Comparison of ENCODE assay signal across 27 cellular contexts in the genomic region with DNA sequence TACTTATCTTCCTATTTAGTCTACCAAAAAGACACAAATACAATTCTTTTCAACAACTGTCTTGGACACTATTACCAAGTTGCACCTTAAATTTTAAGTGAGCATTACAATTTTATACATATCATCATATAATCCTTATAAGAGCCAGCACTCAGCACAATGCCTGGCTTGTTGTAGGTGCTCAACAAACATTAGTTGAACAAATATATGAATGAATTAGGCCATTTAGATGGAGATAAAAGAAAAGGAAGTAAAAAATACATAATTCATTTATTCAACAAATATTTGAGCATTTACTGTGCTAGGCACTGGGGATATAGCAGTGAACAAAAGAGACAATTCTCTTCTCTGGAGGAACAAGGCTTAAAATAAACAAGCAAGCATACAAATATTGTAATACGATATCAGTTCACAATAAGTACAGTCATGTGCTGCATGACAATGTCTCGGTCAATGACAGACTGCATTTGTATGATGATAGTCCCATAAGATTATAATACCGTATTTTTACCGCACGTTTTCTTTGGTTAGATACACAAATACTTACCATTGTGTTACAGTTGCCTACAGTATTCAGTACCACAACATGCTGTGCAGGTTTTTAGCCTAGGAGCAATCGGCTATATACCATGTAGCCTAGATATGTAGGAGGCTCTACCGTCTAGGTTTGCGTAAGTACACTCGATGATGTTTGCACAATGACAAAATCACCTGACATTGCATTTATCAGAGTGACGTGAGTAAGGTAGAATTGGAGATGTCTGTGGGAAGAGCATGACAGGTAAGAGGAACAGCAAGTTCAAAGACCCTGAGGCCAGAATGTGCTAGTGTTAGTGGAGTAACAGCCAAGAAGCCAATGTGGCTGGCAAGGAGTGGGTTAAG.
DNase-seq lines count a peak whose midpoint lies in the region; ATAC-seq and TF ChIP-seq lines count a peak whose summit lies in the region.
"Had no signal": no experiment of that assay in that cellular context is flagged by ENCODE, and none has a peak within 500 bp of the region (broad histone marks: within the 10 kb centered on the region; RNA-seq: fewer than 3 reads in every experiment).

No MANE protein-coding gene starts in this region.

- H3K79me2 ChIP-seq in mesendoderm (ENCODE audit: control insufficient read depth, insufficient read depth, low read length): no peaks in the 10 kb centered on the region

- H2BK120ac ChIP-seq in mesendoderm (ENCODE audit: low read depth, low read length) (no peak overlapping the region), mesenchymal stem cell (ENCODE audit: low read depth, low read length) (no peak overlapping the region)

- no peak overlapping the region for H3K4me3 Mint-ChIP-seq in natural killer cell treated with Interleukin-12 subunit alpha and Interleukin-12 subunit beta and Interleukin-15 and Interleukin-18, amount 100 ng/mL, for 72 hours
- H3K4me3 Mint-ChIP-seq: activated CD4-positive, alpha-beta T cell treated with anti-CD3 and anti-CD28 coated beads, Interleukin-2, amount 10 ng/mL, durations not matched to agents 24 days and 14 days; activated naive CD4-positive, alpha-beta T cell treated with anti-CD3 and anti-CD28 coated beads, Interleukin-2, amount 50 U/mL, for 24 hours; HFFc6; immature natural killer cell; stimulated activated naive B cell treated with anti-CD40 and anti-IgM and Interleukin-4, amounts not matched to agents 10 μg/mL and 1 μg/mL and 100 μg/mL, for 72 hours had no signal

- H3K9ac ChIP-seq in mesendoderm (ENCODE audit: low read length) (no peak overlapping the region), mesenchymal stem cell (ENCODE audit: low read length) (no peak overlapping the region)

- no peak overlapping the region for H3K27ac Mint-ChIP-seq in natural killer cell treated with Interleukin-12 subunit alpha and Interleukin-12 subunit beta and Interleukin-15 and Interleukin-18, amount 100 ng/mL, for 72 hours
- H3K27ac Mint-ChIP-seq: activated CD4-positive, alpha-beta T cell treated with anti-CD3 and anti-CD28 coated beads, Interleukin-2, amount 10 ng/mL, durations not matched to agents 24 days and 14 days; activated naive CD4-positive, alpha-beta T cell treated with anti-CD3 and anti-CD28 coated beads, Interleukin-2, amount 50 U/mL, for 24 hours; HFFc6; immature natural killer cell; stimulated activated naive B cell treated with anti-CD40 and anti-IgM and Interleukin-4, amounts not matched to agents 10 μg/mL and 1 μg/mL and 100 μg/mL, for 72 hours had no signal

- no CpG with 5 or more reads among the region's 10 CpGs for whole genome bisulfite sequencing in mesendoderm (ENCODE audit: extremely low coverage, insufficient coverage, low lambda C conversion rate)
- 89% methylated on average over 10 of the region's 10 CpGs for WGBS in mesenchymal stem cell

- H3K4me1 ChIP-seq in mesendoderm (ENCODE audit: control insufficient read depth, low read depth, low read length) (peaks cover 11% of the 10 kb centered on the region), mesenchymal stem cell (ENCODE audit: control insufficient read depth, insufficient read depth, low read depth, low read length) (no peaks in the 10 kb centered on the region)

- H3K4ac ChIP-seq in mesendoderm (ENCODE audit: low read depth, low read length) (no peak overlapping the region), mesenchymal stem cell (ENCODE audit: low read depth in 1 of 2, low read length in 2 of 2) (no peak overlapping the region)

- H4K8ac ChIP-seq in mesendoderm (ENCODE audit: low read depth, low read length) (no peak overlapping the region), mesenchymal stem cell (ENCODE audit: low read length) (no peak overlapping the region)

- 0 out of 2 replicates have a peak overlapping the region, but pooled peaks have one; percentile 2 for H3K4me3 ChIP-seq in LNCaP clone FGC (ENCODE audit: low read depth, low read length)
- no peak overlapping the region for H3K4me3 ChIP-seq in mesendoderm (ENCODE audit: low read length)
- no peak overlapping the region for H3K4me3 ChIP-seq in mesenchymal stem cell (ENCODE audit: insufficient read depth in 1 of 2, low read depth in 1 of 2, low read length in 2 of 2)
- H3K4me3 ChIP-seq: skin epidermis had no signal

- no peak overlapping the region for H4K91ac ChIP-seq in mesenchymal stem cell (ENCODE audit: low read length)

- H3K36me3 ChIP-seq in mesendoderm (ENCODE audit: control insufficient read depth, insufficient read depth, low read length): no peaks in the 10 kb centered on the region
- H3K36me3 ChIP-seq in mesenchymal stem cell (ENCODE audit: control insufficient read depth in 1 of 2, insufficient read depth in 2 of 2, low read depth in 1 of 2, low read length in 2 of 2): no peaks in the 10 kb centered on the region
- H3K36me3 ChIP-seq: BE2C had no signal

- no peaks in the 10 kb centered on the region for H3K9me3 Mint-ChIP-seq in natural killer cell treated with Interleukin-12 subunit alpha and Interleukin-12 subunit beta and Interleukin-15 and Interleukin-18, amount 100 ng/mL, for 72 hours
- H3K9me3 Mint-ChIP-seq: activated CD4-positive, alpha-beta T cell treated with anti-CD3 and anti-CD28 coated beads, Interleukin-2, amount 10 ng/mL, durations not matched to agents 24 days and 14 days; activated naive CD4-positive, alpha-beta T cell treated with anti-CD3 and anti-CD28 coated beads, Interleukin-2, amount 50 U/mL, for 24 hours; HFFc6 had no signal

- H2AFZ ChIP-seq in mesenchymal stem cell (ENCODE audit: low read depth, low read length): no peak overlapping the region

- H3K27me3 Mint-ChIP-seq in natural killer cell treated with Interleukin-12 subunit alpha and Interleukin-12 subunit beta and Interleukin-15 and Interleukin-18, amount 100 ng/mL, for 72 hours: peaks cover 14 to 45% of the 10 kb centered on the region in 2 donors
- H3K27me3 Mint-ChIP-seq: activated CD4-positive, alpha-beta T cell treated with anti-CD3 and anti-CD28 coated beads, Interleukin-2, amount 10 ng/mL, durations not matched to agents 24 days and 14 days; activated naive CD4-positive, alpha-beta T cell treated with anti-CD3 and anti-CD28 coated beads, Interleukin-2, amount 50 U/mL, for 24 hours had no signal

- H3K18ac ChIP-seq in mesendoderm (ENCODE audit: low read length) (no peak overlapping the region), mesenchymal stem cell (ENCODE audit: low read depth in 1 of 2, low read length in 2 of 2) (no peak overlapping the region)

- H3K23ac ChIP-seq in mesendoderm (ENCODE audit: low read length) (no peak overlapping the region), mesenchymal stem cell (ENCODE audit: low read length in 2 of 2) (no peak overlapping the region)

- no peaks in the 10 kb centered on the region for H3K9me3 ChIP-seq in mesenchymal stem cell (ENCODE audit: control insufficient read depth, low read length)
- H3K9me3 ChIP-seq: BE2C had no signal

- no peaks in the 10 kb centered on the region for H3K27me3 ChIP-seq in mesendoderm (ENCODE audit: insufficient read depth, low read length, poor library complexity)
- H3K27me3 ChIP-seq in mesenchymal stem cell (ENCODE audit: control insufficient read depth in 1 of 2, insufficient read depth in 1 of 2, low read length in 2 of 2): peaks cover 0 to 6% of the 10 kb centered on the region in 2 experiments
- H3K27me3 ChIP-seq: BE2C had no signal

- TF ChIP-seq CTCF in LNCaP clone FGC (IDR thresholded peaks at IDR 0.05; ENCODE audit: control insufficient read depth, extremely low read depth, insufficient read depth): no peak

- H3K4me2 ChIP-seq in mesendoderm (ENCODE audit: low read length) (peak overlapping the region; percentile 10), mesenchymal stem cell (ENCODE audit: low read length, poor library complexity, severe bottlenecking) (no peak overlapping the region)

- H3K4me1 Mint-ChIP-seq in natural killer cell treated with Interleukin-12 subunit alpha and Interleukin-12 subunit beta and Interleukin-15 and Interleukin-18, amount 100 ng/mL, for 72 hours (ENCODE audit: low read depth in 2 of 2): no peaks in the 10 kb centered on the region
- H3K4me1 Mint-ChIP-seq: activated CD4-positive, alpha-beta T cell treated with anti-CD3 and anti-CD28 coated beads, Interleukin-2, amount 10 ng/mL, durations not matched to agents 24 days and 14 days; activated naive CD4-positive, alpha-beta T cell treated with anti-CD3 and anti-CD28 coated beads, Interleukin-2, amount 50 U/mL, for 24 hours; immature natural killer cell; stimulated activated naive B cell treated with anti-CD40 and anti-IgM and Interleukin-4, amounts not matched to agents 10 μg/mL and 1 μg/mL and 100 μg/mL, for 72 hours had no signal

- DNase-seq in SIG-M5 treated with dmso at 0.1 percent for 504 hours (lab: John Stamatoyannopoulos, UW; ENCODE audit: unreplicated experiment) (peak; percentile 12), SIG-M5 (lab: John Stamatoyannopoulos, UW) (no peak), LNCaP clone FGC (ENCODE audit: low read depth) (peak; percentile 93), NCI-H748 (lab: John Stamatoyannopoulos, UW; ENCODE audit: unreplicated experiment) (peak; percentile 92), mesendoderm (no peak), NCI-H2171 (lab: John Stamatoyannopoulos, UW) (no peak), mesenchymal stem cell (no peak)
- no peak for DNase-seq in natural killer cell treated with Interleukin-12 subunit alpha and Interleukin-12 subunit beta and Interleukin-15 and Interleukin-18, amount 100 ng/mL, for 72 hours (ENCODE audit: low spot score)
- DNase-seq: activated CD4-positive, alpha-beta T cell treated with anti-CD3 and anti-CD28 coated beads, Interleukin-2, amount 10 ng/mL, durations not matched to agents 24 days and 14 days; activated CD8-positive, alpha-beta memory T cell treated with anti-CD3 and anti-CD28 coated beads for 24 hours; activated T-cell treated with anti-CD3 and anti-CD28 coated beads for 4 hours; amygdala; BE2C; GOT3; HFFc6; immature natural killer cell; left colon; NCI-H1105 treated with DMSO at 0.1 percent for 48 hours; NCI-H2107; NCI-H69; retina; stimulated activated naive B cell treated with anti-CD40 and anti-IgM and Interleukin-4, amounts not matched to agents 10 μg/mL and 1 μg/mL and 100 μg/mL, for 72 hours; substantia nigra; T1000; trophoblast cell had no signal

- no peak overlapping the region for H2BK12ac ChIP-seq in mesenchymal stem cell (ENCODE audit: low read length in 2 of 2)

- no peak for ATAC-seq in natural killer cell treated with Interleukin-12 subunit alpha and Interleukin-12 subunit beta and Interleukin-15 and Interleukin-18, amount 100 ng/mL, for 72 hours
- ATAC-seq: left colon; stimulated activated naive B cell treated with anti-CD40 and anti-IgM and Interleukin-4, amounts not matched to agents 10 μg/mL and 1 μg/mL and 100 μg/mL, for 72 hours had no signal

- H2BK5ac ChIP-seq in mesendoderm (ENCODE audit: low read length) (peak overlapping the region; percentile 88), mesenchymal stem cell (ENCODE audit: low read depth, low read length, poor library complexity, severe bottlenecking) (no peak overlapping the region)

- peak overlapping the region; percentile 49 for H3K56ac ChIP-seq in mesendoderm (ENCODE audit: low read length)

- H3K14ac ChIP-seq in mesenchymal stem cell (ENCODE audit: low read length in 2 of 2): no peak overlapping the region

- H2AK5ac ChIP-seq in mesendoderm (ENCODE audit: low read length) (peak overlapping the region; percentile 57), mesenchymal stem cell (ENCODE audit: low read length, severe bottlenecking) (no peak overlapping the region)

- H2BK15ac ChIP-seq in mesendoderm (replicated peaks; ENCODE audit: low read depth) (no peak overlapping the region), mesenchymal stem cell (ENCODE audit: low read depth, poor library complexity, severe bottlenecking) (no peak overlapping the region)

- H3K79me1 ChIP-seq in mesendoderm (ENCODE audit: low read length): no peaks in the 10 kb centered on the region
- H3K79me1 ChIP-seq in mesenchymal stem cell (replicated peaks; ENCODE audit: low read length, poor library complexity, severe bottlenecking): no peaks in the 10 kb centered on the region

- H4K5ac ChIP-seq in mesendoderm (ENCODE audit: low read length): peak overlapping the region; percentile 68

- H3K36me3 Mint-ChIP-seq in natural killer cell treated with Interleukin-12 subunit alpha and Interleukin-12 subunit beta and Interleukin-15 and Interleukin-18, amount 100 ng/mL, for 72 hours: no peaks in the 10 kb centered on the region
- H3K36me3 Mint-ChIP-seq: activated naive CD4-positive, alpha-beta T cell treated with anti-CD3 and anti-CD28 coated beads, Interleukin-2, amount 50 U/mL, for 24 hours; immature natural killer cell; stimulated activated naive B cell treated with anti-CD40 and anti-IgM and Interleukin-4, amounts not matched to agents 10 μg/mL and 1 μg/mL and 100 μg/mL, for 72 hours had no signal

- H3K27ac ChIP-seq in mesendoderm (ENCODE audit: low read depth, low read length) (peak overlapping the region; percentile 25), mesenchymal stem cell (ENCODE audit: low read length, poor library complexity, severe bottlenecking) (no peak overlapping the region)

Comparison
In these comparisons a context has a peak if more than half of its experiments do, and no peak if none do; other contexts are left out.
1. DNase-seq: peak in SIG-M5 treated with dmso at 0.1 percent for 504 hours (single experiment), LNCaP clone FGC (single experiment) and NCI-H748 (single experiment); none in SIG-M5 (single experiment), mesendoderm (single experiment), natural killer cell treated with Interleukin-12 subunit alpha and Interleukin-12 subunit beta and Interleukin-15 and Interleukin-18, amount 100 ng/mL, for 72 hours (single experiment), NCI-H2171 (single experiment) and mesenchymal stem cell (single experiment).